ENCODE assay signal across 31 cellular contexts in the genomic region with DNA sequence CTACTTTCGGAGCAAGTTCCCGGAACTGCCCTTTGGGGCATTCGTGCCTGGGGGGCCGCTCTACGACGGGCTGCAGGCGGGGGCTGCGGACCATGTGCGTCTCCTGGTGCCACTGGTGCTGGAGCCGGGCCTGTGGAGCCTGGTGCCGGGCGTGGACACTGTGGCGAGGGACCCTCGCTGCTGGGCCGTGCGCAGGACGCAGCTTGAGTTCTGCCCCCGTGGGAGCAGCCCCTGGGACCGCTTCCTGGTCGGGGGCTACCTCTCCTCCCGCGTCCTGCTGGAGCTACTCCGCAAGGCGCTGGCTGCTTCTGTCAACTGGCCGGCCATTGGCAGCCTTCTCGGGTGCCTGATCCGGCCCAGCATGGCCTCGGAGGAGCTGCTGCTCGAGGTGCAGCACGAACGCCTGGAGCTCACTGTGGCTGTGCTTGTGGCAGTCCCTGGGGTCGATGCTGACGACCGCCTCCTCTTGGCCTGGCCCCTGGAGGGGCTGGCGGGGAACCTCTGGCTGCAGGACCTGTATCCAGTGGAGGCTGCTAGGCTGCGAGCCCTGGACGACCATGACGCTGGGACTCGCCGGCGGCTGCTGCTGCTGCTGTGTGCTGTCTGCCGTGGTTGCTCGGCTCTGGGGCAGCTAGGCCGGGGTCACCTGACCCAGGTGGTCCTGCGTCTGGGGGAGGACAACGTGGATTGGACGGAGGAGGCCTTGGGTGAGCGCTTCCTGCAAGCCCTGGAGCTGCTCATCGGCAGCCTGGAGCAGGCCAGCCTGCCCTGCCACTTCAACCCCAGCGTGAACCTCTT.
"Had no signal": no experiment of that assay in that cellular context is flagged by ENCODE, and none has a peak within 500 bp of the region (broad histone marks: within the 10 kb centered on the region; RNA-seq: fewer than 3 reads in every experiment).

No MANE protein-coding gene starts in this region.

- H3K9me3 Mint-ChIP-seq: activated CD4-positive, alpha-beta T cell treated with anti-CD3 and anti-CD28 coated beads, Interleukin-2, amount 10 ng/mL, durations not matched to agents 24 days and 14 days; activated CD8-positive, alpha-beta T cell treated with anti-CD3 and anti-CD28 coated beads for 36 hours; activated naive CD8-positive, alpha-beta T cell treated with anti-CD3 and anti-CD28 coated beads for 36 hours; activated T-cell treated with anti-CD3 and anti-CD28 coated beads, Interleukin-2, amount 50 U/mL, for 72 hours; activated T-helper 17 cell treated with anti-CD3 and anti-CD28 coated beads, Interleukin-2, amount 50 U/mL, for 72 hours; T-helper 1 cell treated with Interleukin-12 subunit alpha and Interleukin-12 subunit beta and Interleukin-4 antibody, amounts not matched to agents 30 μg/mL and 1 μg/mL, for 36 hours; T-helper 2 cell treated with Interferon-gamma antibody and Interleukin-4, amounts not matched to agents 5 μg/mL and 100 μg/mL, for 36 hours had no signal

- H3K36me3 ChIP-seq: MG63 had no signal

- H3K27ac Mint-ChIP-seq: activated CD4-positive, alpha-beta T cell treated with anti-CD3 and anti-CD28 coated beads, Interleukin-2, amount 10 ng/mL, durations not matched to agents 24 days and 14 days; activated CD8-positive, alpha-beta T cell treated with anti-CD3 and anti-CD28 coated beads for 36 hours; activated naive CD8-positive, alpha-beta T cell treated with anti-CD3 and anti-CD28 coated beads for 36 hours; activated T-cell treated with anti-CD3 and anti-CD28 coated beads, Interleukin-2, amount 50 U/mL, for 72 hours; activated T-helper 17 cell treated with anti-CD3 and anti-CD28 coated beads, Interleukin-2, amount 50 U/mL, for 72 hours; T-helper 1 cell treated with Interleukin-12 subunit alpha and Interleukin-12 subunit beta and Interleukin-4 antibody, amounts not matched to agents 30 μg/mL and 1 μg/mL, for 36 hours; T-helper 2 cell treated with Interferon-gamma antibody and Interleukin-4, amounts not matched to agents 5 μg/mL and 100 μg/mL, for 36 hours had no signal

- DNase-seq: activated CD4-positive, alpha-beta T cell treated with anti-CD3 and anti-CD28 coated beads, Interleukin-2, amount 10 ng/mL, durations not matched to agents 24 days and 14 days; activated CD4-positive, alpha-beta T cell treated with anti-CD3 and anti-CD28 coated beads, Interleukin-2, amount 50 U/mL, for 4 hours; activated CD8-positive, alpha-beta T cell treated with anti-CD3 and anti-CD28 coated beads for 36 hours; activated effector memory CD4-positive, alpha-beta T cell treated with anti-CD3 and anti-CD28 coated beads, Interleukin-2, amount 50 U/mL, for 16 hours; activated naive CD4-positive, alpha-beta T cell; activated naive CD4-positive, alpha-beta T cell treated with anti-CD3 and anti-CD28 coated beads, Interleukin-2, amount 50 U/mL, for 16 hours; activated naive CD8-positive, alpha-beta T cell treated with anti-CD3 and anti-CD28 coated beads for 36 hours; activated T-cell treated with anti-CD3 and anti-CD28 coated beads, Interleukin-2, amount 50 U/mL, for 1 hour; activated T-cell treated with anti-CD3 and anti-CD28 coated beads, Interleukin-2, amount 50 U/mL, for 72 hours; amniotic stem cell; aorta; brain microvascular endothelial cell; central memory CD4-positive, alpha-beta T cell; Kasumi-1; MG63; NCI-H1048; NCI-H1105 treated with DMSO at 0.1 percent for 48 hours; NCI-H1436; NCI-H1694; NCI-H1930; NCI-H2081 treated with DMSO at 0.1 percent for 48 hours; NCI-H510A; NCI-H526; NCI-H748 treated with DMSO at 0.1 percent for 48 hours; NK-92 treated with Interleukin-12 subunit alpha and Interleukin-12 subunit beta, amount 100 ng/mL, for 24 hours; PC-9 had no signal

- ATAC-seq: activated CD8-positive, alpha-beta T cell treated with anti-CD3 and anti-CD28 coated beads for 36 hours; activated T-cell treated with anti-CD3 and anti-CD28 coated beads, Interleukin-2, amount 50 U/mL, for 72 hours; activated T-helper 17 cell treated with anti-CD3 and anti-CD28 coated beads, Interleukin-2, amount 50 U/mL, for 72 hours had no signal

- H3K4me1 Mint-ChIP-seq: activated T-helper 17 cell treated with anti-CD3 and anti-CD28 coated beads, Interleukin-2, amount 50 U/mL, for 72 hours had no signal

- H2AFZ ChIP-seq: PC-9 had no signal

- H3K27me3 Mint-ChIP-seq: activated CD4-positive, alpha-beta T cell treated with anti-CD3 and anti-CD28 coated beads, Interleukin-2, amount 10 ng/mL, durations not matched to agents 24 days and 14 days; activated CD8-positive, alpha-beta T cell treated with anti-CD3 and anti-CD28 coated beads for 36 hours; activated naive CD8-positive, alpha-beta T cell treated with anti-CD3 and anti-CD28 coated beads for 36 hours; activated T-helper 17 cell treated with anti-CD3 and anti-CD28 coated beads, Interleukin-2, amount 50 U/mL, for 72 hours had no signal

- FAIRE-seq: RCC 7860, TTC549 had no signal

- H3K4me3 Mint-ChIP-seq: activated CD4-positive, alpha-beta T cell treated with anti-CD3 and anti-CD28 coated beads, Interleukin-2, amount 10 ng/mL, durations not matched to agents 24 days and 14 days; activated CD8-positive, alpha-beta T cell treated with anti-CD3 and anti-CD28 coated beads for 36 hours; activated naive CD8-positive, alpha-beta T cell treated with anti-CD3 and anti-CD28 coated beads for 36 hours; activated T-cell treated with anti-CD3 and anti-CD28 coated beads, Interleukin-2, amount 50 U/mL, for 72 hours; activated T-helper 17 cell treated with anti-CD3 and anti-CD28 coated beads, Interleukin-2, amount 50 U/mL, for 72 hours; T-helper 1 cell treated with Interleukin-12 subunit alpha and Interleukin-12 subunit beta and Interleukin-4 antibody, amounts not matched to agents 30 μg/mL and 1 μg/mL, for 36 hours; T-helper 2 cell treated with Interferon-gamma antibody and Interleukin-4, amounts not matched to agents 5 μg/mL and 100 μg/mL, for 36 hours had no signal

- H3K27ac ChIP-seq: brain microvascular endothelial cell, PC-9 had no signal

- H3K36me3 Mint-ChIP-seq: activated naive CD8-positive, alpha-beta T cell treated with anti-CD3 and anti-CD28 coated beads for 36 hours had no signal

- H3K27me3 ChIP-seq: brain microvascular endothelial cell, MG63 had no signal

- H3K9me3 ChIP-seq: MG63 had no signal

- H3K4me3 ChIP-seq: MG63, PC-9 had no signal

- H3K4me2 ChIP-seq: PC-9 had no signal
